ENCODE assay signal across 11 cellular contexts in genomic region chr16:6016530-6017184, GRCh38.
DNase-seq lines count a peak whose midpoint lies in the region; ATAC-seq and TF ChIP-seq lines count a peak whose summit lies in the region.
"Had no signal": no experiment of that assay in that cellular context is flagged by ENCODE, and none has a peak within 500 bp of the region (broad histone marks: within the 10 kb centered on the region; RNA-seq: fewer than 3 reads in every experiment).

No MANE protein-coding gene starts in this region.

- intact Hi-C loops in lower lobe of right lung (cut with DNase I): no loop called here
- intact Hi-C loops in cardiac septum (cut with DNase I): loop anchor here (10.0 kb wide), 1 partner anchor 62 kb away; no protein-coding TSS in a partner anchor

- TF ChIP-seq CTCF in HFFc6 (IDR thresholded peaks at IDR 0.05) (peak; percentile 69), lower lobe of right lung (IDR thresholded peaks at IDR 0.05) (no peak)

- H3K4me3 ChIP-seq in lower lobe of right lung: no peak overlapping the region

- no peak for ATAC-seq in lower lobe of right lung
- no peak for ATAC-seq in GM18858 (IDR thresholded peaks at IDR 0.05; ENCODE audit: unreplicated experiment)
- ATAC-seq in GM18909 (IDR thresholded peaks at IDR 0.05; ENCODE audit: poor library complexity, unreplicated experiment): no peak

- no peaks in the 10 kb centered on the region for H3K36me3 Mint-ChIP-seq in HFFc6 (ENCODE audit: low read depth)
- H3K36me3 Mint-ChIP-seq: activated naive CD4-positive, alpha-beta T cell treated with anti-CD3 and anti-CD28 coated beads, Interleukin-2, amount 50 U/mL, for 24 hours had no signal

- DNase-seq in AG08396 (ENCODE audit: low spot score) (peak; percentile 25), HFFc6 (peak; percentile 31), RKO (ENCODE audit: low spot score) (peak; percentile 65), iPS DF 19.7 (ENCODE audit: low read depth, low spot score) (peak; percentile 5), lower lobe of right lung (no peak), cardiac septum (ENCODE audit: low spot score) (no peak)
- DNase-seq: COR-L47; stimulated activated CD4-positive, alpha-beta T cell treated with anti-CD3 and anti-CD28 coated beads, Interleukin-4, amount 100 ng/mL, for 24 hours had no signal

- H3K4me1 ChIP-seq in lower lobe of right lung: no peaks in the 10 kb centered on the region

- H3K27me3 ChIP-seq in lower lobe of right lung (ENCODE audit: low read depth): peaks cover 27% of the 10 kb centered on the region

- no peak overlapping the region for H3K27ac Mint-ChIP-seq in HFFc6
- H3K27ac Mint-ChIP-seq: activated naive CD4-positive, alpha-beta T cell treated with anti-CD3 and anti-CD28 coated beads, Interleukin-2, amount 50 U/mL, for 24 hours had no signal

- H3K9me3 Mint-ChIP-seq in HFFc6: peaks cover 8% of the 10 kb centered on the region; the same call in 1 of the 2 replicates

- no peak overlapping the region for H3K27ac ChIP-seq in lower lobe of right lung

- H3K9me3 ChIP-seq in lower lobe of right lung: no peaks in the 10 kb centered on the region

- peaks cover 2% of the 10 kb centered on the region; the same call in 1 of the 2 replicates for H3K27me3 Mint-ChIP-seq in HFFc6 (ENCODE audit: insufficient read depth)

- H3K4me3 Mint-ChIP-seq in HFFc6: no peak overlapping the region
- H3K4me3 Mint-ChIP-seq: activated naive CD4-positive, alpha-beta T cell treated with anti-CD3 and anti-CD28 coated beads, Interleukin-2, amount 50 U/mL, for 24 hours had no signal

- no peaks in the 10 kb centered on the region for H3K36me3 ChIP-seq in lower lobe of right lung

- no peaks in the 10 kb centered on the region for H3K4me1 Mint-ChIP-seq in HFFc6 (ENCODE audit: low read depth)
- H3K4me1 Mint-ChIP-seq: activated naive CD4-positive, alpha-beta T cell treated with anti-CD3 and anti-CD28 coated beads, Interleukin-2, amount 50 U/mL, for 24 hours had no signal

Comparison
In these comparisons a context has a peak if more than half of its experiments do, and no peak if none do; other contexts are left out.
1. DNase-seq: peak in AG08396 (single experiment), HFFc6 (single experiment), RKO (single experiment) and iPS DF 19.7 (single experiment); none in lower lobe of right lung (single experiment) and cardiac septum (single experiment).